Comparison of ENCODE assay signal across 6 cellular contexts in the genomic region with DNA sequence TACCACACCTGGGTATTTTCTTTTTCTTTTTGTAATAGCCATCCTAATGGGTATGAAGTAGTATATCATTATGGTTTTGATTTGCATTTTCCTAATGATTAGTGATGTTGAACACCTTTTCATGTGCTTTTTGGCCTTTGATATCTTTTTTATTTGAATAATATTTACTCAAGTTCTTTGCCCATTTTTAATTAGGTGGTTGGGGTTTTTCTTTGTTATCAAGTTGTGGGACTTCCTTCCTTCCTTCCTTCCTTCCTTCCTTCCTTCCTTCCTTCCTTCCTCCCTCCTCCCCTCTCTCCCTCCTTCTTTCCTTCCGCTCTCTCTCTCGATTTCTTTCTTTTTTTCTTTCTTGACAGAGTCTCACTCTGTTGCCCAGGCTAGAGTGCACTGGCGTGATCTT.
"Had no signal": no experiment of that assay in that cellular context is flagged by ENCODE, and none has a peak within 500 bp of the region (broad histone marks: within the 10 kb centered on the region; RNA-seq: fewer than 3 reads in every experiment).

No MANE protein-coding gene starts in this region.

- DNase-seq: IMR-90, KBM-7, KG1 had no signal

- H3K27ac ChIP-seq: HL-60 had no signal

- H3K4me3 ChIP-seq: K562 had no signal

- ATAC-seq: HepG2, K562 had no signal
